11 cellular contexts compared by ENCODE assay signal in the genomic region with DNA sequence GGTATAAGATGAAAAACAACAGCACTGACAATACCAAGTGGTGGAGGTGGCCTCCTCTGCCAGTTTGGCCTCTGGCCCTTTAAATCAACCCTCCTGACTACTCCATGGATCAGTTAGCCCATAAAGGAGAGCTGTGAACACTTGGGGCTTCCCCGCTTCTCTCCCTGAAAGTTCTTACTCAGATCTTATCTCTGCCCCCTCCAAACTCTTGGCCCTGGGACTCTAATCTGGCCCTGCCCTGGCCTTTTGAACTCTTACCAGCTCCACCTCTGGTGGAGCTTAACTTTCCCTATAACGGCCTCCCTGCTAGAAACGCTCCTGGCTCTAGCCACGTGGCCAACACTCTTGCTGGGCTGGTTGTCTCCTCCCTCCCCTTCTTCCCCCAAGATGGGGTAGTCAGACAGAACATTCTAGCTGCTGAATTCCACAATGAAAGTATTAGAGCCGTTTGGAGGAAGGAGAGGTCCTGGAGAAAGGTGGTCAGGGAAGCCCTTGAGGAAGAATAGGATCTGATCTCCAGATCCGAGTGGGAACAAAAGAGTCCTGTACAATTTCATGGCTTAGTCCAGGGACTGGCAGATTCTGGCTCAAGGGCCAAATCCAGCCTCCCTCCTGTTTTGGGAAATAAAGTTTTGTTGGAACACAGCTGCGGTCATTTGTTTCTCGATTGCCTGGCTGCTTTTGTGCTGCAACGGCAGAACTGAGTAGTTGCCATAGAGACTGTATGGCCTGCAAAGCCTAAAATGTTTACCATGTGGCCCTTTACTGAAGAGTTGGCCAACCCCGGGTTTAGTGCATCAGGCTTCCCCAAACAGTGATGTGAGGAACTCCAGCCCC. TPM values are rescaled to one million over a fixed set of nuclear protein-coding genes. Genes with fewer than 3 reads are reported as not detected.
DNase-seq lines count a peak whose midpoint lies in the region; ATAC-seq and TF ChIP-seq lines count a peak whose summit lies in the region.
"Had no signal": no experiment of that assay in that cellular context is flagged by ENCODE, and none has a peak within 500 bp of the region (broad histone marks: within the 10 kb centered on the region; RNA-seq: fewer than 3 reads in every experiment).

No MANE protein-coding gene starts in this region.

- no peaks in the 10 kb centered on the region for H4K20me1 ChIP-seq in BLaER1 treated with 17β-estradiol and CSF1 and Interleukin-3, amounts not matched to agents 10 nM and 100 nM
- no peaks in the 10 kb centered on the region for H4K20me1 ChIP-seq in hepatocyte (ENCODE audit: insufficient read depth, poor library complexity, severe bottlenecking)
- H4K20me1 ChIP-seq in osteoblast (ENCODE audit: insufficient read depth, low read length), result no peaks in the 10 kb centered on the region

- DNase-seq in hepatocyte (ENCODE audit: low spot score) (peak; percentile 68), tibial nerve (ENCODE audit: low spot score in 2 of 2) (no peak), osteoblast (ENCODE audit: insufficient read length, low spot score, missing footprints) (no peak), immature natural killer cell (no peak)
- DNase-seq in CD4-positive, alpha-beta memory T cell, result no peak
- DNase-seq: NCI-H2227 treated with DMSO at 0.1 percent for 48 hours had no signal

- peak overlapping the region; percentile 7 for H2AFZ ChIP-seq in hepatocyte
- no peak overlapping the region for H2AFZ ChIP-seq in osteoblast (ENCODE audit: low read length)

- peak overlapping the region; percentile 33 to 86 (median 68) for H3K4me2 ChIP-seq in BLaER1 treated with 17β-estradiol and CSF1 and Interleukin-3, amounts not matched to agents 10 nM and 100 nM
- no peak overlapping the region for H3K4me2 ChIP-seq in hepatocyte
- no peak overlapping the region for H3K4me2 ChIP-seq in osteoblast (ENCODE audit: insufficient read depth, low read length)

- H3K9ac ChIP-seq in BLaER1 treated with 17β-estradiol and CSF1 and Interleukin-3, amounts not matched to agents 10 nM and 100 nM, result no peak overlapping the region

- H3K36me3 Mint-ChIP-seq in CD4-positive, alpha-beta memory T cell, result no peaks in the 10 kb centered on the region
- H3K36me3 Mint-ChIP-seq in immature natural killer cell, result no peaks in the 10 kb centered on the region

- 40% methylated on average over 10 of the region's 10 CpGs for WGBS in hepatocyte (ENCODE audit: low lambda C conversion rate, missing lambda C conversion rate)
- WGBS in tibial nerve, 2 donors, result 36 to 37% methylated on average over 10 of the region's 10 CpGs

- TF ChIP-seq CTCF in hepatocyte (IDR thresholded peaks at IDR 0.05; ENCODE audit: poor library complexity), result no peak
- TF ChIP-seq CTCF in tibial nerve (IDR thresholded peaks at IDR 0.05), result no peak
- no peak for TF ChIP-seq CTCF in osteoblast (IDR thresholded peaks at IDR 0.05; ENCODE audit: extremely low read depth, low read depth, low read length)

- H3K27me3 Mint-ChIP-seq in CD4-positive, alpha-beta memory T cell, result no peaks in the 10 kb centered on the region
- H3K27me3 Mint-ChIP-seq in immature natural killer cell (ENCODE audit: low read depth in 3 of 3), result peaks cover 0 to 5% (median 2%) of the 10 kb centered on the region in 3 donors

- CTCF ChIA-PET in CD4-positive, alpha-beta memory T cell (lab: Charles Lee; ENCODE audit: partially characterized antibody), result interaction anchor here (1.0 to 1.8 kb wide), 3 partner anchors 10 to 43 kb away, joined by 3 to 5 read pairs (median 3); no protein-coding TSS in a partner anchor

- no peaks in the 10 kb centered on the region for H3K9me2 ChIP-seq in hepatocyte (replicated peaks; ENCODE audit: insufficient read depth)

- no peak overlapping the region for H3K4me3 ChIP-seq in BLaER1 treated with 17β-estradiol and CSF1 and Interleukin-3, amounts not matched to agents 10 nM and 100 nM
- H3K4me3 ChIP-seq in hepatocyte, result no peak overlapping the region
- no peak overlapping the region for H3K4me3 ChIP-seq in CD4-positive, alpha-beta memory T cell (ENCODE audit: low read length in 2 of 2)
- H3K4me3 ChIP-seq in tibial nerve, result no peak overlapping the region
- H3K4me3 ChIP-seq in osteoblast (ENCODE audit: insufficient read depth, low read length), result no peak overlapping the region

- H3K27ac ChIP-seq in BLaER1 treated with 17β-estradiol and CSF1 and Interleukin-3, amounts not matched to agents 10 nM and 100 nM, result peak overlapping the region in 6 of 11 experiments; percentile 4 to 44 (median 28); a peak in 8 of 22 replicates
- H3K27ac ChIP-seq in hepatocyte, result peak overlapping the region; percentile 49
- H3K27ac ChIP-seq in CD4-positive, alpha-beta memory T cell (ENCODE audit: low read depth, low read length), result no peak overlapping the region
- no peak overlapping the region for H3K27ac ChIP-seq in tibial nerve
- no peak overlapping the region for H3K27ac ChIP-seq in osteoblast (ENCODE audit: low read depth, low read length)

- POLR2A ChIA-PET in CD4-positive, alpha-beta memory T cell (lab: Charles Lee; ENCODE audit: partially characterized antibody), result no interaction called here

- TF ChIP-seq EP300 in tibial nerve (IDR thresholded peaks at IDR 0.05), result no peak

- H3K79me2 ChIP-seq in hepatocyte (no peaks in the 10 kb centered on the region), osteoblast (ENCODE audit: insufficient read depth, low read length) (no peaks in the 10 kb centered on the region)

- no peaks in the 10 kb centered on the region for H3K36me3 ChIP-seq in BLaER1 treated with 17β-estradiol and CSF1 and Interleukin-3, amounts not matched to agents 10 nM and 100 nM
- H3K36me3 ChIP-seq in hepatocyte (replicated peaks; ENCODE audit: insufficient read depth, low read depth) (no peaks in the 10 kb centered on the region), tibial nerve (no peaks in the 10 kb centered on the region), osteoblast (ENCODE audit: insufficient read depth, low read length) (no peaks in the 10 kb centered on the region)
- no peaks in the 10 kb centered on the region for H3K36me3 ChIP-seq in CD4-positive, alpha-beta memory T cell (ENCODE audit: insufficient read depth, low read length)

- no peak for TF ChIP-seq POLR2A in tibial nerve (IDR thresholded peaks at IDR 0.05)

- H3K4me1 ChIP-seq in BLaER1 treated with 17β-estradiol and CSF1 and Interleukin-3, amounts not matched to agents 10 nM and 100 nM, result peaks cover 26 to 72% (median 53%) of the 10 kb centered on the region in 10 experiments
- H3K4me1 ChIP-seq in hepatocyte (ENCODE audit: insufficient read depth), result peaks cover 38% of the 10 kb centered on the region
- H3K4me1 ChIP-seq in CD4-positive, alpha-beta memory T cell (ENCODE audit: insufficient read depth, low read length), result no peaks in the 10 kb centered on the region
- peaks cover 0 to 8% (median 3%) of the 10 kb centered on the region in 4 donors for H3K4me1 ChIP-seq in tibial nerve
- H3K4me1 ChIP-seq in osteoblast (ENCODE audit: insufficient read depth, low read length), result no peaks in the 10 kb centered on the region

- H3K27me3 ChIP-seq in BLaER1 treated with 17β-estradiol and CSF1 and Interleukin-3, amounts not matched to agents 10 nM and 100 nM, result no peaks in the 10 kb centered on the region
- H3K27me3 ChIP-seq in hepatocyte, result no peaks in the 10 kb centered on the region
- H3K27me3 ChIP-seq in CD4-positive, alpha-beta memory T cell (ENCODE audit: insufficient read depth, low read length), result no peaks in the 10 kb centered on the region
- no peaks in the 10 kb centered on the region for H3K27me3 ChIP-seq in tibial nerve
- peaks cover 8% of the 10 kb centered on the region for H3K27me3 ChIP-seq in osteoblast (ENCODE audit: insufficient read depth, low read length)

- peak overlapping the region in 2 of 7 donors; percentile 15 to 56 for H3K27ac Mint-ChIP-seq in CD4-positive, alpha-beta memory T cell
- no peak overlapping the region for H3K27ac Mint-ChIP-seq in immature natural killer cell

- H3K4me3 Mint-ChIP-seq in CD4-positive, alpha-beta memory T cell, result no peak overlapping the region
- H3K4me3 Mint-ChIP-seq in immature natural killer cell, result no peak overlapping the region

- intact Hi-C loops in CD4-positive, alpha-beta memory T cell (cut with micrococcal nuclease), result no loop called here

- H3K9me3 ChIP-seq in BLaER1 treated with 17β-estradiol and CSF1 and Interleukin-3, amounts not matched to agents 10 nM and 100 nM (replicated peaks in 1 of 11), result peaks cover 0 to 3% (median 0%) of the 10 kb centered on the region in 11 experiments; a peak in 1 of 22 replicates
- H3K9me3 ChIP-seq in hepatocyte (ENCODE audit: low read depth) (no peaks in the 10 kb centered on the region), tibial nerve (no peaks in the 10 kb centered on the region), osteoblast (ENCODE audit: low read depth, low read length) (no peaks in the 10 kb centered on the region)
- no peaks in the 10 kb centered on the region for H3K9me3 ChIP-seq in CD4-positive, alpha-beta memory T cell (ENCODE audit: control insufficient read depth in 1 of 2, low read length in 2 of 2)

- peaks cover 0 to 4% (median 0%) of the 10 kb centered on the region in 4 donors for H3K4me1 Mint-ChIP-seq in CD4-positive, alpha-beta memory T cell
- H3K4me1 Mint-ChIP-seq in immature natural killer cell, result no peaks in the 10 kb centered on the region

- ATAC-seq in GM18870 (IDR thresholded peaks at IDR 0.05; ENCODE audit: unreplicated experiment) (peak; percentile 69), HG03432 (IDR thresholded peaks at IDR 0.05; ENCODE audit: unreplicated experiment) (peak; percentile 64)

- H3K9me3 Mint-ChIP-seq in CD4-positive, alpha-beta memory T cell, result peaks cover 0 to 2% (median 0%) of the 10 kb centered on the region in 8 donors
- no peaks in the 10 kb centered on the region for H3K9me3 Mint-ChIP-seq in immature natural killer cell

RNA-seq across cellular contexts. Expression of gene PIGR, which starts 9.4 kb away (rescaled TPM):
- total RNA-seq in hepatocyte (22.9 and 23.3 TPM in 2 replicates), tibial nerve (under 1 TPM in 1 of 4 donors, not detected in 3; 0.22 TPM), osteoblast (not detected in 2 replicates)
- polyA plus RNA-seq in hepatocyte (8.1 and 11.0 TPM in 2 replicates), immature natural killer cell (under 1 TPM in 2 of 3 donors, not detected in 1; 0.13 to 0.25 TPM)
- not detected for total RNA-seq in CD4-positive, alpha-beta memory T cell
- not detected for polyA plus RNA-seq in CD4-positive, alpha-beta memory T cell

RNA-seq across cellular contexts. Expression of gene FCAMR, which starts 14.6 kb away (rescaled TPM):
- 0.52 and 0.70 TPM in 2 replicates for total RNA-seq in hepatocyte
- 0.52 TPM in 1 of 2 replicates, not detected in the other for polyA plus RNA-seq in hepatocyte
- not detected for total RNA-seq in CD4-positive, alpha-beta memory T cell
- not detected for polyA plus RNA-seq in CD4-positive, alpha-beta memory T cell
- total RNA-seq in tibial nerve, result not detected
- total RNA-seq in osteoblast, result not detected in 2 replicates
- not detected for polyA plus RNA-seq in immature natural killer cell
- total RNA-seq: temporal lobe had no signal

RNA-seq across cellular contexts. Expression of gene FCMR, which starts 34.0 kb away (rescaled TPM):
- 0.97 and 2.6 TPM in 2 replicates for total RNA-seq in hepatocyte
- 0.71 and 0.88 TPM in 2 replicates for polyA plus RNA-seq in hepatocyte
- 100 to 1,000 TPM; 554 to 588 TPM for total RNA-seq in CD4-positive, alpha-beta memory T cell
- polyA plus RNA-seq in CD4-positive, alpha-beta memory T cell, result 100 to 1,000 TPM; 493 to 558 TPM
- 1 to 10 TPM; 1.8 to 3.1 (median 2.6) TPM for total RNA-seq in tibial nerve
- 0.29 TPM in 1 of 2 replicates, not detected in the other for total RNA-seq in osteoblast
- 100 to 1,000 TPM; 255 to 454 (median 370) TPM for polyA plus RNA-seq in immature natural killer cell

RNA-seq across cellular contexts. Expression of gene IL24, which starts 58.5 kb away (rescaled TPM):
- total RNA-seq in hepatocyte, result 0.12 TPM in 1 of 2 replicates, not detected in the other
- 1.3 TPM in 1 of 2 replicates, not detected in the other for polyA plus RNA-seq in hepatocyte
- total RNA-seq in CD4-positive, alpha-beta memory T cell, result not detected
- 10 to 100 TPM; 20.3 to 29.6 TPM for polyA plus RNA-seq in CD4-positive, alpha-beta memory T cell
- not detected for total RNA-seq in tibial nerve
- total RNA-seq in osteoblast, result not detected in 2 replicates
- 10 to 100 TPM in 2 of 3 donors, 1 to 10 TPM in 1; 9.3 to 21.5 (median 13.3) TPM for polyA plus RNA-seq in immature natural killer cell
- total RNA-seq: renal cortical epithelial cell, temporal lobe had no signal

Comparison
In these comparisons a context has a peak if more than half of its experiments do, and no peak if none do; other contexts are left out.
1. H3K27ac ChIP-seq: peak in BLaER1 treated with 17β-estradiol and CSF1 and Interleukin-3, amounts not matched to agents 10 nM and 100 nM (6 of 11) and hepatocyte (single experiment); none in CD4-positive, alpha-beta memory T cell (single experiment), tibial nerve (0 of 4) and osteoblast (single experiment).
2. H3K4me2 ChIP-seq: peak in BLaER1 treated with 17β-estradiol and CSF1 and Interleukin-3, amounts not matched to agents 10 nM and 100 nM (11 of 11); none in hepatocyte (single experiment) and osteoblast (single experiment).
3. RNA of gene PIGR, which starts 9.4 kb away (total RNA-seq): 22.9 to 23.3 TPM in hepatocyte; not detected in CD4-positive, alpha-beta memory T cell, 0.22 TPM in tibial nerve and not detected in osteoblast; every median in the first group is over 10 times any median in the second.
4. RNA of gene FCMR, which starts 34.0 kb away (total RNA-seq): 554 to 588 TPM in CD4-positive, alpha-beta memory T cell; 1.8 to 3.1 TPM in tibial nerve, 0.97 to 2.6 TPM in hepatocyte and 0.29 TPM in osteoblast; every median in the first group is over 100 times any median in the second.